8 cellular contexts compared by ENCODE assay signal in genomic region chr12:54017027-54017788, GRCh38. TPM values are rescaled to one million over a fixed set of nuclear protein-coding genes. Genes with fewer than 3 reads are reported as not detected.
DNase-seq lines count a peak whose midpoint lies in the region; ATAC-seq and TF ChIP-seq lines count a peak whose summit lies in the region.

No MANE protein-coding gene starts in this region.

- H3K4me3 ChIP-seq in DOHH2 (ENCODE audit: low read length) (peak overlapping the region; percentile 92), HUES64 (ENCODE audit: low read length) (peak overlapping the region; percentile 27; the same call in 1 of the 2 replicates), SK-N-SH (ENCODE audit: low read depth in 2 of 2, low read length in 1 of 2) (peak overlapping the region; percentile 69 to 85), gastroesophageal sphincter (peak overlapping the region; percentile 25 to 54), retinal pigment epithelial cell (ENCODE audit: low read length) (peak overlapping the region; percentile 8)

- H3K36me3 ChIP-seq in DOHH2 (ENCODE audit: control insufficient read depth, low read length) = no peaks in the 10 kb centered on the region
- no peaks in the 10 kb centered on the region for H3K36me3 ChIP-seq in HUES64 (ENCODE audit: insufficient read depth, low read length)
- H3K36me3 ChIP-seq in SK-N-SH (replicated peaks in 1 of 2; ENCODE audit: control insufficient read depth in 1 of 2, insufficient read depth in 2 of 2, low read length in 1 of 2) = no peaks in the 10 kb centered on the region
- H3K36me3 ChIP-seq in gastroesophageal sphincter = no peaks in the 10 kb centered on the region

- POLR2A ChIA-PET in SK-N-SH (lab: Yijun Ruan, JAX) = interaction anchor here (0.6 to 1.8 kb wide), 9 partner anchors 9 to 263 kb away, joined by 3 to 11 read pairs (median 3); partner anchors contain the start of genes CBX5, HNRNPA1, HOXC5 and HOXC6

- H3K27ac ChIP-seq in DOHH2 (ENCODE audit: low read depth, low read length) (no peak overlapping the region), HUES64 (ENCODE audit: low read depth, low read length) (no peak overlapping the region), SK-N-SH (ENCODE audit: low read depth in 2 of 2, low read length in 1 of 2) (peak overlapping the region; percentile 89 to 99), gastroesophageal sphincter (peak overlapping the region in 2 of 4 donors; percentile 51 to 72)

- H3K4me1 ChIP-seq in DOHH2 (ENCODE audit: control insufficient read depth, low read length) = peaks cover 8% of the 10 kb centered on the region
- H3K4me1 ChIP-seq in HUES64 (ENCODE audit: insufficient read depth, low read length) = peaks cover 17% of the 10 kb centered on the region; the same call in 1 of the 2 replicates
- H3K4me1 ChIP-seq in SK-N-SH (ENCODE audit: control insufficient read depth in 1 of 2, insufficient read depth in 2 of 2, low read depth in 1 of 2, low read length in 1 of 2) = peaks cover 7 to 36% of the 10 kb centered on the region in 2 experiments; a peak in 2 of 4 replicates
- H3K4me1 ChIP-seq in gastroesophageal sphincter = peaks cover 0 to 48% (median 14%) of the 10 kb centered on the region in 3 donors

- no peak for TF ChIP-seq EP300 in SK-N-SH (IDR thresholded peaks at IDR 0.05; ENCODE audit: borderline replicate concordance in 1 of 2, low read depth in 1 of 2, low read length in 1 of 2)
- TF ChIP-seq EP300 in gastroesophageal sphincter (IDR thresholded peaks at IDR 0.05) = no peak

- H3F3A ChIP-seq in DOHH2 (ENCODE audit: control insufficient read depth, insufficient read depth) = no peaks in the 10 kb centered on the region; the same call in 1 of the 2 replicates
- H3F3A ChIP-seq in SK-N-SH (replicated peaks; ENCODE audit: insufficient read depth) = peaks cover 14% of the 10 kb centered on the region

- H3K27me3 ChIP-seq in DOHH2 (ENCODE audit: control insufficient read depth, low read length) (peaks cover 43% of the 10 kb centered on the region), HUES64 (ENCODE audit: insufficient read depth, low read length) (peaks cover 100% of the 10 kb centered on the region), SK-N-SH (ENCODE audit: insufficient read depth) (no peaks in the 10 kb centered on the region), gastroesophageal sphincter (peaks cover 99% of the 10 kb centered on the region)

- H3K9ac ChIP-seq in HUES64 (ENCODE audit: low read depth, low read length) (no peak overlapping the region), SK-N-SH (peak overlapping the region; percentile 98)

- CTCF ChIA-PET in SK-N-SH (lab: Yijun Ruan, JAX) = interaction anchor here (0.6 to 24.5 kb wide), 20 partner anchors 8 to 343 kb away, joined by 3 to 568 read pairs (median 4); partner anchors contain the start of genes HOXC10, HOXC4, HOXC5 and HOXC9

- no peak for TF ChIP-seq POLR2A in gastroesophageal sphincter (IDR thresholded peaks at IDR 0.05)

- WGBS in HUES64 = 4% methylated on average over 21 of the region's 24 CpGs
- under 1% methylated on average over 23 of the region's 24 CpGs for WGBS in SK-N-SH (ENCODE audit: low lambda C conversion rate)
- 5% methylated on average over 10 to 20 of the region's 24 CpGs for WGBS in gastroesophageal sphincter (ENCODE audit: low coverage in 1 of 2), 2 donors

- H3K79me2 ChIP-seq in DOHH2 (ENCODE audit: control insufficient read depth, low read length) = 0 out of 2 replicates have a peak, but pooled peaks cover 4% of the 10 kb centered on the region
- peaks cover 10% of the 10 kb centered on the region; the same call in 1 of the 2 replicates for H3K79me2 ChIP-seq in SK-N-SH (ENCODE audit: insufficient read depth)

- no peak for TF ChIP-seq RAD21 in SK-N-SH (IDR thresholded peaks at IDR 0.05; ENCODE audit: low read length)

- ATAC-seq in GM21515 (IDR thresholded peaks at IDR 0.05; ENCODE audit: unreplicated experiment) = peak; percentile 22
- peak; percentile 18 for ATAC-seq in gastroesophageal sphincter

- TF ChIP-seq CTCF in DOHH2 (IDR thresholded peaks at IDR 0.05; ENCODE audit: low read depth, low read length, poor library complexity, severe bottlenecking) (peak; percentile 33), SK-N-SH (IDR thresholded peaks at IDR 0.05) (no peak), gastroesophageal sphincter (IDR thresholded peaks at IDR 0.05) (no peak), retinal pigment epithelial cell (conservative IDR thresholded peaks at IDR 0.05; ENCODE audit: low read depth, low read length) (no peak)

- intact Hi-C loops in head of caudate nucleus (cut with DNase I) = no loop called here

- peak overlapping the region; percentile 89 for H3K4me2 ChIP-seq in DOHH2 (ENCODE audit: low read length)
- H3K4me2 ChIP-seq in SK-N-SH = peak overlapping the region; percentile 99

- DNase-seq in SK-N-SH = peak; percentile 71
- DNase-seq in retinal pigment epithelial cell (ENCODE audit: low read depth) = no peak
- no peak for DNase-seq in stimulated activated CD4-positive, alpha-beta T cell treated with anti-CD3 and anti-CD28 coated beads, Interleukin-2, amount 100 ng/mL, for 24 hours
- no peak for DNase-seq in head of caudate nucleus

- H3K9me3 ChIP-seq in DOHH2 (ENCODE audit: control insufficient read depth, insufficient read depth, low read length) (no peaks in the 10 kb centered on the region), HUES64 (ENCODE audit: insufficient read depth, low read depth, low read length) (no peaks in the 10 kb centered on the region), SK-N-SH (no peaks in the 10 kb centered on the region), gastroesophageal sphincter (no peaks in the 10 kb centered on the region)

- H4K20me1 ChIP-seq in DOHH2 (ENCODE audit: control insufficient read depth, insufficient read depth, low read depth, low read length) (no peaks in the 10 kb centered on the region), SK-N-SH (ENCODE audit: insufficient read depth) (no peaks in the 10 kb centered on the region)

- peak overlapping the region; percentile 94 for H2AFZ ChIP-seq in SK-N-SH (ENCODE audit: low read depth)

- H3K9me2 ChIP-seq in DOHH2 (replicated peaks; ENCODE audit: control insufficient read depth, low read length) (no peaks in the 10 kb centered on the region), SK-N-SH (no peaks in the 10 kb centered on the region)

TF ChIP-seq in SK-N-SH, 30 proteins besides CTCF, POLR2A, EP300 and RAD21 (continues in another document):
- TF ChIP-seq MEF2A (IDR thresholded peaks at IDR 0.05; ENCODE audit: borderline replicate concordance, low read depth) (no peak), GATA2 (CRISPR knock-in tag; IDR thresholded peaks at IDR 0.05) (no peak), RCOR1 (IDR thresholded peaks at IDR 0.05; ENCODE audit: low read length) (no peak; the same call in 1 of the 2 replicates), EZH2phosphoT487 (IDR thresholded peaks at IDR 0.05; ENCODE audit: borderline replicate concordance, low read depth) (no peak), ELF1 (IDR thresholded peaks at IDR 0.05) (no peak)
- TF ChIP-seq, protein P1, sequence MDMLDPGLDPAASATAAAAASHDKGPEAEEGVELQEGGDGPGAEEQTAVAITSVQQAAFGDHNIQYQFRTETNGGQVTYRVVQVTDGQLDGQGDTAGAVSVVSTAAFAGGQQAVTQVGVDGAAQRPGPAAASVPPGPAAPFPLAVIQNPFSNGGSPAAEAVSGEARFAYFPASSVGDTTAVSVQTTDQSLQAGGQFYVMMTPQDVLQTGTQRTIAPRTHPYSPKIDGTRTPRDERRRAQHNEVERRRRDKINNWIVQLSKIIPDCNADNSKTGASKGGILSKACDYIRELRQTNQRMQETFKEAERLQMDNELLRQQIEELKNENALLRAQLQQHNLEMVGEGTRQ (IDR thresholded peaks at IDR 0.05; ENCODE audit: borderline replicate concordance, low read depth, low read length) = no peak

RNA-seq across cellular contexts. Expression of gene HOXC8, which starts 8.4 kb away (rescaled TPM):
- 0.85 TPM for polyA plus RNA-seq in HUES64 (2013, experiment 1 of 2)
- polyA plus RNA-seq in HUES64 (2013, experiment 2 of 2) = 1.8 TPM
- polyA plus RNA-seq in SK-N-SH (2012; rRNA removed) = 1.7 and 1.8 TPM in 2 replicates
- 1.8 and 2.0 TPM in 2 replicates for polyA plus RNA-seq in SK-N-SH (2012; cell fraction: cytosol; rRNA removed)
- polyA plus RNA-seq in SK-N-SH (2012; cell fraction: nucleus; rRNA removed) = 0.53 and 0.75 TPM in 2 replicates
- under 1 TPM in 2 of 4 donors, not detected in 2; 0.15 to 0.40 TPM for total RNA-seq in gastroesophageal sphincter

RNA-seq across cellular contexts. Expression of gene HOXC6, which starts 11.0 kb away (rescaled TPM):
- polyA plus RNA-seq in HUES64 (2013, experiment 1 of 2) = 2.9 TPM
- polyA plus RNA-seq in HUES64 (2013, experiment 2 of 2) = 5.1 TPM
- polyA plus RNA-seq in SK-N-SH (2012; rRNA removed) = 6.1 and 9.1 TPM in 2 replicates
- 6.4 and 7.6 TPM in 2 replicates for polyA plus RNA-seq in SK-N-SH (2012; cell fraction: cytosol; rRNA removed)
- 14.9 and 15.9 TPM in 2 replicates for polyA plus RNA-seq in SK-N-SH (2012; cell fraction: nucleus; rRNA removed)
- total RNA-seq in gastroesophageal sphincter = under 1 TPM in 1 of 4 donors, not detected in 3; 0.50 TPM

RNA-seq across cellular contexts. Expression of gene HOXC5, which starts 15.6 kb away (rescaled TPM):
- polyA plus RNA-seq in HUES64 (2013, experiment 1 of 2) = 0.30 TPM
- not detected for polyA plus RNA-seq in HUES64 (2013, experiment 2 of 2)
- 1.5 and 2.1 TPM in 2 replicates for polyA plus RNA-seq in SK-N-SH (2012; rRNA removed)
- polyA plus RNA-seq in SK-N-SH (2012; cell fraction: cytosol; rRNA removed) = 1.2 and 1.8 TPM in 2 replicates
- 1.7 and 2.3 TPM in 2 replicates for polyA plus RNA-seq in SK-N-SH (2012; cell fraction: nucleus; rRNA removed)
- total RNA-seq in gastroesophageal sphincter = 1 to 10 TPM in 2 of 4 donors, under 1 TPM in 1, not detected in 1; 0.31 to 3.3 (median 1.3) TPM

RNA-seq across cellular contexts. Expression of gene HOXC9, which starts 17.2 kb away (rescaled TPM):
- polyA plus RNA-seq in HUES64 (2013, experiment 1 of 2) = 0.70 TPM
- 0.70 TPM for polyA plus RNA-seq in HUES64 (2013, experiment 2 of 2)
- 1.2 and 1.9 TPM in 2 replicates for polyA plus RNA-seq in SK-N-SH (2012; rRNA removed)
- polyA plus RNA-seq in SK-N-SH (2012; cell fraction: cytosol; rRNA removed) = 1.8 and 2.4 TPM in 2 replicates
- polyA plus RNA-seq in SK-N-SH (2012; cell fraction: nucleus; rRNA removed) = 1.0 and 1.1 TPM in 2 replicates
- not detected for total RNA-seq in gastroesophageal sphincter

RNA-seq across cellular contexts. Expression of gene HOXC10, which starts 32.3 kb away (rescaled TPM):
- polyA plus RNA-seq in HUES64 (2013, experiment 1 of 2) = 0.75 TPM
- 1.3 TPM for polyA plus RNA-seq in HUES64 (2013, experiment 2 of 2)
- 0.03 and 0.08 TPM in 2 replicates for polyA plus RNA-seq in SK-N-SH (2012; rRNA removed)
- 0.04 TPM in 2 replicates for polyA plus RNA-seq in SK-N-SH (2012; cell fraction: cytosol; rRNA removed)
- polyA plus RNA-seq in SK-N-SH (2012; cell fraction: nucleus; rRNA removed) = not detected in 2 replicates
- not detected for total RNA-seq in gastroesophageal sphincter

Comparison
In these comparisons a context has a peak if more than half of its experiments do, and no peak if none do; other contexts are left out.
1. H3K27ac ChIP-seq: peak in SK-N-SH (2 of 2); none in DOHH2 (single experiment) and HUES64 (single experiment).
2. H3K4me3 ChIP-seq: peak in every context shown above with its lines; median percentile 92 in DOHH2; 77 in SK-N-SH; 40 in gastroesophageal sphincter; 27 in HUES64; 8 in retinal pigment epithelial cell.